ENCODE assay signal across 9 cellular contexts in genomic region chr7:27697861-27698430, GRCh38. TPM values are rescaled to one million over a fixed set of nuclear protein-coding genes. Genes with fewer than 3 reads are reported as not detected.
A peak's percentile ranks its signal among the peaks of the same experiment; 100 is the strongest.
DNase-seq lines count a peak whose midpoint lies in the region; ATAC-seq, FAIRE-seq and TF ChIP-seq lines count a peak whose summit lies in the region.
"Had no signal": no experiment of that assay in that cellular context is flagged by ENCODE, and none has a peak within 500 bp of the region (broad histone marks: within the 10 kb centered on the region; RNA-seq: fewer than 3 reads in every experiment).

No MANE protein-coding gene starts in this region.

- no peak for TF ChIP-seq POLR2A in testis (IDR thresholded peaks at IDR 0.05)

- H3K9me3 ChIP-seq in testis: no peaks in the 10 kb centered on the region
- H3K9me3 ChIP-seq: heart right ventricle had no signal

- ATAC-seq in activated CD8-positive, alpha-beta memory T cell treated with anti-CD3 and anti-CD28 coated beads, Interleukin-2, amount 10 ng/mL, durations not matched to agents 7 days and 5 days: peak; percentile 33
- ATAC-seq in HG03066 (IDR thresholded peaks at IDR 0.05; ENCODE audit: low read depth, unreplicated experiment): peak; percentile 90

- TF ChIP-seq CTCF in testis (IDR thresholded peaks at IDR 0.05): no peak

- peak overlapping the region; percentile 34 for H3K27ac Mint-ChIP-seq in activated CD8-positive, alpha-beta memory T cell treated with anti-CD3 and anti-CD28 coated beads, Interleukin-2, amount 10 ng/mL, durations not matched to agents 7 days and 5 days

- intact Hi-C loops in testis (cut with DNase I; ENCODE audit: low total_unique reads): no loop called here

- H3K4me3 Mint-ChIP-seq in activated CD8-positive, alpha-beta memory T cell treated with anti-CD3 and anti-CD28 coated beads, Interleukin-2, amount 10 ng/mL, durations not matched to agents 7 days and 5 days: no peak overlapping the region

- H3K4me1 ChIP-seq in testis: no peaks in the 10 kb centered on the region

- H3K27me3 Mint-ChIP-seq in activated CD8-positive, alpha-beta memory T cell treated with anti-CD3 and anti-CD28 coated beads, Interleukin-2, amount 10 ng/mL, durations not matched to agents 7 days and 5 days: peaks cover 6% of the 10 kb centered on the region

- H3K27ac ChIP-seq in testis: no peak overlapping the region

- 76 to 79% methylated on average over 3 of the region's 3 CpGs for WGBS in testis, 2 donors

- no peak for DNase-seq in activated CD8-positive, alpha-beta memory T cell treated with anti-CD3 and anti-CD28 coated beads, Interleukin-2, amount 10 ng/mL, durations not matched to agents 7 days and 5 days
- no peak for DNase-seq in activated CD8-positive, alpha-beta memory T cell treated with anti-CD3 and anti-CD28 coated beads for 24 hours
- DNase-seq in RPMI7951 (ENCODE audit: low read depth): peak; percentile 62
- peak; percentile 50 for DNase-seq in iris pigment epithelial cell (ENCODE audit: low read depth)
- no peak for DNase-seq in activated effector memory CD4-positive, alpha-beta T cell treated with anti-CD3 and anti-CD28 coated beads, Interleukin-2, amount 50 U/mL, for 16 hours
- DNase-seq in HTR-8/SVneo (ENCODE audit: insufficient read length, low spot score): no peak
- no peak for DNase-seq in testis
- DNase-seq: heart right ventricle had no signal

- H3K9me3 Mint-ChIP-seq in activated CD8-positive, alpha-beta memory T cell treated with anti-CD3 and anti-CD28 coated beads, Interleukin-2, amount 10 ng/mL, durations not matched to agents 7 days and 5 days (ENCODE audit: low read depth): no peaks in the 10 kb centered on the region

- peaks cover 8% of the 10 kb centered on the region for H3K4me1 Mint-ChIP-seq in activated CD8-positive, alpha-beta memory T cell treated with anti-CD3 and anti-CD28 coated beads, Interleukin-2, amount 10 ng/mL, durations not matched to agents 7 days and 5 days

- H3K36me3 ChIP-seq in testis (ENCODE audit: low read depth, missing control alignments): no peaks in the 10 kb centered on the region
- H3K36me3 ChIP-seq: heart right ventricle had no signal

- no peaks in the 10 kb centered on the region for H3K27me3 ChIP-seq in testis
- H3K27me3 ChIP-seq: heart right ventricle had no signal

- no peak for FAIRE-seq in HTR-8/SVneo (lab: Jason Lieb, UNC)

- CTCF ChIA-PET in activated CD8-positive, alpha-beta memory T cell treated with anti-CD3 and anti-CD28 coated beads, Interleukin-2, amount 10 ng/mL, durations not matched to agents 7 days and 5 days (lab: Charles Lee): interaction anchor here (1.5 kb wide), 1 partner anchor 35 kb away, joined by 4 read pairs; the partner anchor contains the start of gene HIBADH

- H3K4me3 ChIP-seq in testis: no peak overlapping the region
- H3K4me3 ChIP-seq: heart right ventricle had no signal

- no peaks in the 10 kb centered on the region for H3K36me3 Mint-ChIP-seq in activated CD8-positive, alpha-beta memory T cell treated with anti-CD3 and anti-CD28 coated beads, Interleukin-2, amount 10 ng/mL, durations not matched to agents 7 days and 5 days

RNA-seq across cellular contexts. Expression of gene HIBADH, which starts 35.3 kb away (rescaled TPM):
- total RNA-seq in activated CD8-positive, alpha-beta memory T cell treated with anti-CD3 and anti-CD28 coated beads, Interleukin-2, amount 10 ng/mL, durations not matched to agents 7 days and 5 days: 10 to 100 TPM; 13.1 to 15.8 TPM
- total RNA-seq in RPMI7951 (2014; rRNA removed; shearing (Covaris generic)): 80.4 and 86.2 TPM in 2 replicates
- 10 to 100 TPM; 69.9 to 77.4 TPM for total RNA-seq in testis
- polyA plus RNA-seq in testis (ENCODE audit: insufficient read depth, low read depth, low replicate concordance): 49.8 TPM

RNA-seq across cellular contexts. Expression of gene TAX1BP1, which starts 42.0 kb away (rescaled TPM):
- total RNA-seq in activated CD8-positive, alpha-beta memory T cell treated with anti-CD3 and anti-CD28 coated beads, Interleukin-2, amount 10 ng/mL, durations not matched to agents 7 days and 5 days: 10 to 100 TPM; 61.6 to 70.9 TPM
- total RNA-seq in RPMI7951 (2014; rRNA removed; shearing (Covaris generic)): 83.7 and 89.4 TPM in 2 replicates
- total RNA-seq in testis: 100 to 1,000 TPM; 154 to 155 TPM
- polyA plus RNA-seq in testis (ENCODE audit: insufficient read depth, low read depth, low replicate concordance): 36.8 TPM

Comparison
In these comparisons a context has a peak if more than half of its experiments do, and no peak if none do; other contexts are left out.
1. DNase-seq: peak in RPMI7951 (single experiment) and iris pigment epithelial cell (single experiment); none in activated CD8-positive, alpha-beta memory T cell treated with anti-CD3 and anti-CD28 coated beads, Interleukin-2, amount 10 ng/mL, durations not matched to agents 7 days and 5 days (single experiment), activated CD8-positive, alpha-beta memory T cell treated with anti-CD3 and anti-CD28 coated beads for 24 hours (single experiment), activated effector memory CD4-positive, alpha-beta T cell treated with anti-CD3 and anti-CD28 coated beads, Interleukin-2, amount 50 U/mL, for 16 hours (single experiment), HTR-8/SVneo (single experiment) and testis (single experiment).